ENCODE assay signal across 26 cellular contexts in genomic region chr17:60137731-60138130, GRCh38. TPM values are rescaled to one million over a fixed set of nuclear protein-coding genes. Genes with fewer than 3 reads are reported as not detected.
"Had no signal": no experiment of that assay in that cellular context is flagged by ENCODE, and none has a peak within 500 bp of the region (broad histone marks: within the 10 kb centered on the region; RNA-seq: fewer than 3 reads in every experiment).

No MANE protein-coding gene starts in this region.

- H3K4me1 ChIP-seq: uterus had no signal

- H3K27ac ChIP-seq: coronary artery, esophagus squamous epithelium, parathyroid adenoma, prostate gland, right atrium auricular region, skin epidermis, spleen, thoracic aorta, tibial nerve, upper lobe of left lung, uterus had no signal

- H3K4me3 Mint-ChIP-seq: central memory CD8-positive, alpha-beta T cell; memory B cell; naive thymus-derived CD4-positive, alpha-beta T cell; stimulated activated naive B cell treated with anti-CD40 and anti-IgM and Interleukin-4, amounts not matched to agents 10 μg/mL and 1 μg/mL and 100 μg/mL, for 72 hours; stimulated activated naive CD8-positive, alpha-beta T cell treated with anti-CD3 and anti-CD28 coated beads, Interleukin-15, Interleukin-2, amounts not matched to agents 100 ng/mL and 50 ng/mL, for 24 hours had no signal

- H3K9me3 ChIP-seq: esophagus squamous epithelium, prostate gland, right atrium auricular region, spleen, thoracic aorta, tibial nerve, upper lobe of left lung, uterus had no signal

- H2AFZ ChIP-seq: parathyroid adenoma had no signal

- DNase-seq: dermis blood vessel endothelial cell; effector memory CD4-positive, alpha-beta T cell; erythroblast; esophagus squamous epithelium; foreskin melanocyte; head of caudate nucleus; midbrain; naive thymus-derived CD4-positive, alpha-beta T cell; occipital lobe; stimulated activated naive B cell treated with anti-CD40 and anti-IgM and Interleukin-4, amounts not matched to agents 10 μg/mL and 1 μg/mL and 100 μg/mL, for 72 hours; upper lobe of left lung; uterus had no signal

- H3K27ac Mint-ChIP-seq: memory B cell; naive thymus-derived CD4-positive, alpha-beta T cell; stimulated activated naive B cell treated with anti-CD40 and anti-IgM and Interleukin-4, amounts not matched to agents 10 μg/mL and 1 μg/mL and 100 μg/mL, for 72 hours; stimulated activated naive CD8-positive, alpha-beta T cell treated with anti-CD3 and anti-CD28 coated beads, Interleukin-15, Interleukin-2, amounts not matched to agents 100 ng/mL and 50 ng/mL, for 24 hours had no signal

- H3K4me3 ChIP-seq: coronary artery, esophagus squamous epithelium, lung, prostate gland, right atrium auricular region, skin epidermis, spleen, thoracic aorta, tibial nerve, upper lobe of left lung, uterus had no signal

- H3K36me3 ChIP-seq: esophagus squamous epithelium, prostate gland, right atrium auricular region, upper lobe of left lung, uterus had no signal

- H3K9me3 Mint-ChIP-seq: central memory CD8-positive, alpha-beta T cell; memory B cell had no signal

- H3K79me2 ChIP-seq: parathyroid adenoma had no signal

- H3K9ac ChIP-seq: parathyroid adenoma had no signal

RNA-seq across cellular contexts. Expression of gene CA4, which starts 12.0 kb away (rescaled TPM):
- total RNA-seq: naive thymus-derived CD4-positive, alpha-beta T cell had no signal
- polyA plus RNA-seq: keratinocyte; naive thymus-derived CD4-positive, alpha-beta T cell; neural cell had no signal
